In the genomic region with DNA sequence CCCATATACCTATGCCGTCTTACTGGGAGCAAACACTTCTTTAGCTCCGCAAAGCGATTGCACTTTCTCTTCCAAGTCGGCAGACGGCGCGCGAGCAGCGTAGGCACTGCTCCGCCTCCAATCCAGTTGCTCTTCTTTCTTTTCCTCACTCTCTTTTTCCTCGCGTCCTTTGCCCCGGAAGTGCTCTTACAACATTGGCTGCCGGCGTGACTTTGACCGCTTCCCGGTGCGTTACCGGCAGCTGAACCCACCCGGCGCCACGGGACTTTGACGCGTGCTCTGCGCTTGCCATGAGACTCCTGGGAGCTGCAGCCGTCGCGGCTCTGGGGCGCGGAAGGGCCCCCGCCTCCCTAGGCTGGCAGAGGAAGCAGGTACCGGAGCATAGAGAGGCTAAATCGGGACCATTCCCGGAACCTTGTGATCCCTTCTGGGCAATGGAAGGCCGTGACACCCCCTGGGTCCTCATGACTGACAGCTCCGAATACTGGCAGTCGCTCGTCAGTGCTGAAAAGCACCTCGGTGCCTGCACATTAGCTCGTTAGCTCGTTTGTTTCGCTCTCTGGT, we compare ENCODE assay signal across 8 cellular contexts. TPM values are rescaled to one million over a fixed set of nuclear protein-coding genes. Genes with fewer than 3 reads are reported as not detected.
DNase-seq lines count a peak whose midpoint lies in the region; ATAC-seq lines count a peak whose summit lies in the region.

A gene (plus strand): TSS at position 183 of the 564 bp plus-strand sequence. CDS start 108 bp downstream, at position 291.

- peak within 1 kb of the TSS; percentile 67 to 91 (median 80) for H3K4me3 ChIP-seq in BLaER1 treated with 17β-estradiol and CSF1 and Interleukin-3, amounts not matched to agents 10 nM and 100 nM

- DNase-seq in GM19240 (ENCODE audit: insufficient read length, low spot score), result peak; percentile 58
- DNase-seq in NCI-H526 treated with DMSO at 0.1 percent for 48 hours (lab: John Stamatoyannopoulos, UW), result peak; percentile 96
- DNase-seq in activated CD4-positive, alpha-beta T cell treated with anti-CD3 and anti-CD28 coated beads, Interleukin-2, amount 10 ng/mL, durations not matched to agents 7 days and 5 days, result peak; percentile 92
- peak; percentile 98 for DNase-seq in dedifferentiated amniotic fluid mesenchymal stem cell (ENCODE audit: extremely low spot score)
- DNase-seq in left lobe of liver (ENCODE audit: low spot score), result peak; percentile 94
- DNase-seq in stimulated activated CD4-positive, alpha-beta T cell treated with anti-CD3 and anti-CD28 coated beads, Interleukin-2, amount 100 ng/mL, for 48 hours, result peak; percentile 78 to 82

- peaks cover 0 to 41% (median 0%) of the 10 kb centered on the region in 11 experiments; a peak in 4 of 22 replicates for H4K20me1 ChIP-seq in BLaER1 treated with 17β-estradiol and CSF1 and Interleukin-3, amounts not matched to agents 10 nM and 100 nM

- H3K27ac ChIP-seq in BLaER1 treated with 17β-estradiol and CSF1 and Interleukin-3, amounts not matched to agents 10 nM and 100 nM, result peak within 1 kb of the TSS; percentile 80 to 97 (median 90)

- no peaks in the 10 kb centered on the region for H3K27me3 Mint-ChIP-seq in activated CD4-positive, alpha-beta T cell treated with anti-CD3 and anti-CD28 coated beads, Interleukin-2, amount 10 ng/mL, durations not matched to agents 7 days and 5 days

- no peaks in the 10 kb centered on the region for H3K9me3 Mint-ChIP-seq in activated CD4-positive, alpha-beta T cell treated with anti-CD3 and anti-CD28 coated beads, Interleukin-2, amount 10 ng/mL, durations not matched to agents 7 days and 5 days

- ATAC-seq in HG03469 (IDR thresholded peaks at IDR 0.05; ENCODE audit: unreplicated experiment), result peak; percentile 99
- peak; percentile 98 for ATAC-seq in left lobe of liver

- H3K4me1 ChIP-seq in BLaER1 treated with 17β-estradiol and CSF1 and Interleukin-3, amounts not matched to agents 10 nM and 100 nM, result peaks cover 10 to 15% (median 12%) of the 10 kb centered on the region in 10 experiments; a peak in 19 of 20 replicates

- no peaks in the 10 kb centered on the region for H3K9me3 ChIP-seq in BLaER1 treated with 17β-estradiol and CSF1 and Interleukin-3, amounts not matched to agents 10 nM and 100 nM (replicated peaks in 1 of 11)

- POLR2A ChIA-PET in activated CD4-positive, alpha-beta T cell treated with anti-CD3 and anti-CD28 coated beads, Interleukin-2, amount 10 ng/mL, durations not matched to agents 7 days and 5 days (lab: Charles Lee), result interaction anchor here (0.6 to 0.9 kb wide), 2 partner anchors 15 to 1388 kb away, joined by 4 to 5 read pairs; no protein-coding TSS in a partner anchor

- H3K4me1 Mint-ChIP-seq in activated CD4-positive, alpha-beta T cell treated with anti-CD3 and anti-CD28 coated beads, Interleukin-2, amount 10 ng/mL, durations not matched to agents 7 days and 5 days, result peaks cover 31% of the 10 kb centered on the region

- H3K4me2 ChIP-seq in BLaER1 treated with 17β-estradiol and CSF1 and Interleukin-3, amounts not matched to agents 10 nM and 100 nM, result peak within 1 kb of the TSS; percentile 66 to 87 (median 80)

- peak within 1 kb of the TSS; percentile 80 to 92 (median 90) for H3K9ac ChIP-seq in BLaER1 treated with 17β-estradiol and CSF1 and Interleukin-3, amounts not matched to agents 10 nM and 100 nM

- H3K27ac Mint-ChIP-seq in activated CD4-positive, alpha-beta T cell treated with anti-CD3 and anti-CD28 coated beads, Interleukin-2, amount 10 ng/mL, durations not matched to agents 7 days and 5 days, result peak within 1 kb of the TSS; percentile 89

- H3K4me3 Mint-ChIP-seq in activated CD4-positive, alpha-beta T cell treated with anti-CD3 and anti-CD28 coated beads, Interleukin-2, amount 10 ng/mL, durations not matched to agents 7 days and 5 days, result peak within 1 kb of the TSS; percentile 93

- no peaks in the 10 kb centered on the region for H3K27me3 ChIP-seq in BLaER1 treated with 17β-estradiol and CSF1 and Interleukin-3, amounts not matched to agents 10 nM and 100 nM

- peaks cover 26% of the 10 kb centered on the region for H3K36me3 Mint-ChIP-seq in activated CD4-positive, alpha-beta T cell treated with anti-CD3 and anti-CD28 coated beads, Interleukin-2, amount 10 ng/mL, durations not matched to agents 7 days and 5 days (ENCODE audit: low read depth)

- H3K36me3 ChIP-seq in BLaER1 treated with 17β-estradiol and CSF1 and Interleukin-3, amounts not matched to agents 10 nM and 100 nM, result peaks cover 32 to 39% (median 37%) of the 10 kb centered on the region in 11 experiments

- CTCF ChIA-PET in activated CD4-positive, alpha-beta T cell treated with anti-CD3 and anti-CD28 coated beads, Interleukin-2, amount 10 ng/mL, durations not matched to agents 7 days and 5 days (lab: Charles Lee), result interaction anchor here (0.6 to 3.4 kb wide), 21 partner anchors 9 to 636 kb away, joined by 3 to 32 read pairs (median 4); no protein-coding TSS in a partner anchor

RNA-seq across cellular contexts. Expression of the gene that starts here (rescaled TPM):
- 10 to 100 TPM; 38.1 to 40.7 TPM for total RNA-seq in activated CD4-positive, alpha-beta T cell treated with anti-CD3 and anti-CD28 coated beads, Interleukin-2, amount 10 ng/mL, durations not matched to agents 7 days and 5 days
- total RNA-seq in left lobe of liver, result 42.9 TPM

Comparison
In these comparisons a context has a peak if more than half of its experiments do, and no peak if none do; other contexts are left out.
1. Peak in every context shown above with its lines: DNase-seq, ATAC-seq, H3K4me3 ChIP-seq and H3K27ac ChIP-seq.